Comparison of ENCODE assay signal across 23 cellular contexts in genomic region chr15:58384667-58385066, GRCh38. TPM values are rescaled to one million over a fixed set of nuclear protein-coding genes. Genes with fewer than 3 reads are reported as not detected.
"Had no signal": no experiment of that assay in that cellular context is flagged by ENCODE, and none has a peak within 500 bp of the region (broad histone marks: within the 10 kb centered on the region; RNA-seq: fewer than 3 reads in every experiment).

No MANE protein-coding gene starts in this region.

- H3K4me1 ChIP-seq: left lung, lower lobe of right lung, parathyroid adenoma, psoas muscle, spleen, stomach, transverse colon had no signal

- H2AFZ ChIP-seq: parathyroid adenoma had no signal

- H3K36me3 Mint-ChIP-seq: immature natural killer cell; memory B cell; naive thymus-derived CD4-positive, alpha-beta T cell; stimulated activated memory B cell treated with anti-CD40 and anti-IgM and Interleukin-4, amounts not matched to agents 10 μg/mL and 1 μg/mL and 100 μg/mL, for 72 hours had no signal

- H3K9me3 Mint-ChIP-seq: endodermal cell; memory B cell; nephron progenitor cell; stimulated activated memory B cell treated with anti-CD40 and anti-IgM and Interleukin-4, amounts not matched to agents 10 μg/mL and 1 μg/mL and 100 μg/mL, for 72 hours had no signal

- H3K27ac ChIP-seq: coronary artery, foreskin keratinocyte, left lung, lower lobe of right lung, parathyroid adenoma, psoas muscle, right lobe of liver, spleen, stomach, thoracic aorta, transverse colon had no signal

- H3K4me1 Mint-ChIP-seq: immature natural killer cell; memory B cell; stimulated activated memory B cell treated with anti-CD40 and anti-IgM and Interleukin-4, amounts not matched to agents 10 μg/mL and 1 μg/mL and 100 μg/mL, for 72 hours had no signal

- H3K27me3 ChIP-seq: foreskin keratinocyte, left lung, right lobe of liver, spleen, stomach, transverse colon had no signal

- H3K27me3 Mint-ChIP-seq: naive thymus-derived CD4-positive, alpha-beta T cell; stimulated activated memory B cell treated with anti-CD40 and anti-IgM and Interleukin-4, amounts not matched to agents 10 μg/mL and 1 μg/mL and 100 μg/mL, for 72 hours had no signal

- ATAC-seq: foreskin keratinocyte; left lung; lower lobe of right lung; naive thymus-derived CD4-positive, alpha-beta T cell; psoas muscle; right lobe of liver; stimulated activated memory B cell treated with anti-CD40 and anti-IgM and Interleukin-4, amounts not matched to agents 10 μg/mL and 1 μg/mL and 100 μg/mL, for 72 hours had no signal

- DNase-seq: effector CD4-positive, alpha-beta T cell; erythroblast; foreskin keratinocyte; left lung; lower lobe of right lung; naive thymus-derived CD4-positive, alpha-beta T cell; nephron progenitor cell; psoas muscle; retina; right lobe of liver; spleen; stomach; substantia nigra; transverse colon had no signal

- H3K9me3 ChIP-seq: left lung, lower lobe of right lung, psoas muscle, right lobe of liver, spleen, stomach, thoracic aorta, transverse colon had no signal

- H3K27ac Mint-ChIP-seq: endodermal cell; immature natural killer cell; memory B cell; nephron progenitor cell; stimulated activated memory B cell treated with anti-CD40 and anti-IgM and Interleukin-4, amounts not matched to agents 10 μg/mL and 1 μg/mL and 100 μg/mL, for 72 hours had no signal

- H3K9ac ChIP-seq: parathyroid adenoma had no signal

- H3K36me3 ChIP-seq: left lung, lower lobe of right lung, right lobe of liver, spleen, stomach, thoracic aorta, transverse colon had no signal

- H3K4me3 Mint-ChIP-seq: endodermal cell; immature natural killer cell; memory B cell; naive thymus-derived CD4-positive, alpha-beta T cell; nephron progenitor cell; stimulated activated memory B cell treated with anti-CD40 and anti-IgM and Interleukin-4, amounts not matched to agents 10 μg/mL and 1 μg/mL and 100 μg/mL, for 72 hours had no signal

- H3K4me3 ChIP-seq: coronary artery, left lung, lower lobe of right lung, psoas muscle, right lobe of liver, spleen, stomach, thoracic aorta, transverse colon had no signal

RNA-seq across cellular contexts. Expression of gene LIPC, which starts 47.1 kb away (rescaled TPM):
- total RNA-seq: endodermal cell, endothelial cell of umbilical vein, foreskin keratinocyte, psoas muscle, thoracic aorta had no signal
- polyA plus RNA-seq: endothelial cell of umbilical vein, foreskin keratinocyte, keratinocyte had no signal
